ENCODE assay signal across 30 cellular contexts in genomic region chr4:1449833-1450741, GRCh38. TPM values are rescaled to one million over a fixed set of nuclear protein-coding genes. Genes with fewer than 3 reads are reported as not detected.
DNase-seq lines count a peak whose midpoint lies in the region; ATAC-seq and TF ChIP-seq lines count a peak whose summit lies in the region.
"Had no signal": no experiment of that assay in that cellular context is flagged by ENCODE, and none has a peak within 500 bp of the region (broad histone marks: within the 10 kb centered on the region; RNA-seq: fewer than 3 reads in every experiment).

No MANE protein-coding gene starts in this region.

- H3K9me3 ChIP-seq in hepatocyte (ENCODE audit: low read depth): no peaks in the 10 kb centered on the region
- no peaks in the 10 kb centered on the region for H3K9me3 ChIP-seq in osteoblast (ENCODE audit: low read depth, low read length)
- H3K9me3 ChIP-seq: tibial nerve had no signal

- H3K36me3 ChIP-seq in hepatocyte (replicated peaks; ENCODE audit: insufficient read depth, low read depth): no peaks in the 10 kb centered on the region
- no peaks in the 10 kb centered on the region for H3K36me3 ChIP-seq in osteoblast (ENCODE audit: insufficient read depth, low read length)
- H3K36me3 ChIP-seq: BLaER1 treated with 17β-estradiol and CSF1 and Interleukin-3, amounts not matched to agents 10 nM and 100 nM; spleen; tibial nerve had no signal

- no peak overlapping the region for H3K27ac Mint-ChIP-seq in CD14-positive monocyte
- H3K27ac Mint-ChIP-seq: activated CD8-positive, alpha-beta T cell treated with anti-CD3 and anti-CD28 coated beads, Interleukin-2, amount 10 ng/mL, durations not matched to agents 7 days and 5 days; activated naive CD8-positive, alpha-beta T cell; activated T-helper 17 cell treated with anti-CD3 and anti-CD28 coated beads, Interleukin-2, amount 50 U/mL, for 72 hours; nephron progenitor cell; T-helper 2 cell treated with Interferon-gamma antibody and Interleukin-4, amounts not matched to agents 5 μg/mL and 100 μg/mL, for 36 hours had no signal

- H3K4me1 ChIP-seq in hepatocyte (ENCODE audit: insufficient read depth) (no peaks in the 10 kb centered on the region), osteoblast (ENCODE audit: insufficient read depth, low read length) (no peaks in the 10 kb centered on the region)
- H3K4me1 ChIP-seq: BLaER1 treated with 17β-estradiol and CSF1 and Interleukin-3, amounts not matched to agents 10 nM and 100 nM; parathyroid adenoma; spleen; tibial nerve had no signal

- intact Hi-C loops in CD14-positive monocyte (cut with micrococcal nuclease): no loop called here

- 91% methylated on average over 28 of the region's 32 CpGs for WGBS in hepatocyte (ENCODE audit: low lambda C conversion rate, missing lambda C conversion rate)

- no peaks in the 10 kb centered on the region for H3K4me1 Mint-ChIP-seq in CD14-positive monocyte
- H3K4me1 Mint-ChIP-seq: nephron progenitor cell had no signal

- H2AFZ ChIP-seq in hepatocyte (no peak overlapping the region), osteoblast (ENCODE audit: low read length) (no peak overlapping the region)
- H2AFZ ChIP-seq: parathyroid adenoma had no signal

- no peaks in the 10 kb centered on the region for H3K36me3 Mint-ChIP-seq in CD14-positive monocyte
- H3K36me3 Mint-ChIP-seq: activated naive CD8-positive, alpha-beta T cell had no signal

- no peak for ATAC-seq in GM21619 (IDR thresholded peaks at IDR 0.05; ENCODE audit: unreplicated experiment)
- ATAC-seq: activated CD8-positive, alpha-beta T cell treated with anti-CD3 and anti-CD28 coated beads, Interleukin-2, amount 10 ng/mL, durations not matched to agents 7 days and 5 days; activated T-helper 17 cell treated with anti-CD3 and anti-CD28 coated beads, Interleukin-2, amount 50 U/mL, for 72 hours; GM12878; PC-3 had no signal

- no peak overlapping the region for H3K4me2 ChIP-seq in hepatocyte
- no peak overlapping the region for H3K4me2 ChIP-seq in osteoblast (ENCODE audit: insufficient read depth, low read length)
- H3K4me2 ChIP-seq: BLaER1 treated with 17β-estradiol and CSF1 and Interleukin-3, amounts not matched to agents 10 nM and 100 nM had no signal

- H4K20me1 ChIP-seq in hepatocyte (ENCODE audit: insufficient read depth, poor library complexity, severe bottlenecking) (no peaks in the 10 kb centered on the region), osteoblast (ENCODE audit: insufficient read depth, low read length) (no peaks in the 10 kb centered on the region)
- H4K20me1 ChIP-seq: BLaER1 treated with 17β-estradiol and CSF1 and Interleukin-3, amounts not matched to agents 10 nM and 100 nM had no signal

- H3K27ac ChIP-seq in hepatocyte (no peak overlapping the region), osteoblast (ENCODE audit: low read depth, low read length) (no peak overlapping the region)
- H3K27ac ChIP-seq: BLaER1 treated with 17β-estradiol and CSF1 and Interleukin-3, amounts not matched to agents 10 nM and 100 nM; parathyroid adenoma; spleen; tibial nerve had no signal

- peaks cover 7 to 23% (median 17%) of the 10 kb centered on the region in 7 donors for H3K9me3 Mint-ChIP-seq in CD14-positive monocyte

- H3K4me3 Mint-ChIP-seq in CD14-positive monocyte: no peak overlapping the region
- H3K4me3 Mint-ChIP-seq: activated CD8-positive, alpha-beta T cell treated with anti-CD3 and anti-CD28 coated beads, Interleukin-2, amount 10 ng/mL, durations not matched to agents 7 days and 5 days; activated naive CD8-positive, alpha-beta T cell; activated T-helper 17 cell treated with anti-CD3 and anti-CD28 coated beads, Interleukin-2, amount 50 U/mL, for 72 hours; nephron progenitor cell; T-helper 2 cell treated with Interferon-gamma antibody and Interleukin-4, amounts not matched to agents 5 μg/mL and 100 μg/mL, for 36 hours had no signal

- H3K27me3 ChIP-seq in hepatocyte: no peaks in the 10 kb centered on the region
- no peaks in the 10 kb centered on the region for H3K27me3 ChIP-seq in osteoblast (ENCODE audit: insufficient read depth, low read length)
- H3K27me3 ChIP-seq: BLaER1 treated with 17β-estradiol and CSF1 and Interleukin-3, amounts not matched to agents 10 nM and 100 nM had no signal

- H3K27me3 Mint-ChIP-seq in CD14-positive monocyte (ENCODE audit: low read depth in 3 of 3): peaks cover 1 to 6% (median 3%) of the 10 kb centered on the region in 3 donors

- TF ChIP-seq CTCF in CD14-positive monocyte (IDR thresholded peaks at IDR 0.05): no peak
- TF ChIP-seq CTCF in hepatocyte (IDR thresholded peaks at IDR 0.05; ENCODE audit: poor library complexity): no peak
- no peak for TF ChIP-seq CTCF in osteoblast (IDR thresholded peaks at IDR 0.05; ENCODE audit: extremely low read depth, low read depth, low read length)

- no peaks in the 10 kb centered on the region for H3K9me2 ChIP-seq in hepatocyte (replicated peaks; ENCODE audit: insufficient read depth)

- H3K4me3 ChIP-seq in hepatocyte (no peak overlapping the region), osteoblast (ENCODE audit: insufficient read depth, low read length) (no peak overlapping the region)
- H3K4me3 ChIP-seq: BLaER1 treated with 17β-estradiol and CSF1 and Interleukin-3, amounts not matched to agents 10 nM and 100 nM; GM12878; spleen; tibial nerve had no signal

- DNase-seq in CD14-positive monocyte (ENCODE audit: low spot score): peak; percentile 40
- DNase-seq in D341Med (ENCODE audit: low spot score): peak; percentile 32
- peak; percentile 1 for DNase-seq in hepatocyte (ENCODE audit: low spot score)
- DNase-seq in osteoblast (ENCODE audit: insufficient read length, low spot score, missing footprints): peak; percentile 15
- DNase-seq in NCI-H1048 (lab: John Stamatoyannopoulos, UW): no peak
- DNase-seq in occipital lobe (lab: John Stamatoyannopoulos, UW): no peak
- DNase-seq: activated CD4-positive, CD25-positive, alpha-beta regulatory T cell treated with anti-CD3 and anti-CD28 coated beads, Interleukin-2, amount 50 U/mL, for 72 hours; activated CD8-positive, alpha-beta T cell treated with anti-CD3 and anti-CD28 coated beads, Interleukin-2, amount 10 ng/mL, durations not matched to agents 7 days and 5 days; cortex of kidney; effector memory CD4-positive, alpha-beta T cell; MM.1S; NCI-H1417 treated with DMSO at 0.1 percent for 48 hours; NCI-H2081; NCI-H526; nephron progenitor cell; PC-3; spleen had no signal

- H3K79me2 ChIP-seq in hepatocyte: no peaks in the 10 kb centered on the region
- no peaks in the 10 kb centered on the region for H3K79me2 ChIP-seq in osteoblast (ENCODE audit: insufficient read depth, low read length)
- H3K79me2 ChIP-seq: parathyroid adenoma had no signal

RNA-seq across cellular contexts. Expression of gene NKX1-1, which starts 43.8 kb away (rescaled TPM):
- polyA plus RNA-seq in CD14-positive monocyte (not detected), hepatocyte (not detected in 2 replicates)
- total RNA-seq in hepatocyte (not detected in 2 replicates), osteoblast (not detected in 2 replicates), occipital lobe (not detected)
- total RNA-seq: activated CD8-positive, alpha-beta T cell treated with anti-CD3 and anti-CD28 coated beads, Interleukin-2, amount 10 ng/mL, durations not matched to agents 7 days and 5 days; activated T-helper 17 cell treated with anti-CD3 and anti-CD28 coated beads, Interleukin-2, amount 50 U/mL, for 72 hours; aorta; epithelial cell of proximal tubule; GM12878; kidney epithelial cell; lung microvascular endothelial cell; mucosa of gallbladder; PC-3; spleen; tibial nerve had no signal
- polyA plus RNA-seq: aorta, GM12878, spleen had no signal

Comparison
In these comparisons a context has a peak if more than half of its experiments do, and no peak if none do; other contexts are left out.
1. DNase-seq: peak in CD14-positive monocyte (single experiment), D341Med (single experiment), hepatocyte (single experiment) and osteoblast (single experiment); none in NCI-H1048 (single experiment) and occipital lobe (single experiment).